8 cellular contexts compared by ENCODE assay signal in the genomic region with DNA sequence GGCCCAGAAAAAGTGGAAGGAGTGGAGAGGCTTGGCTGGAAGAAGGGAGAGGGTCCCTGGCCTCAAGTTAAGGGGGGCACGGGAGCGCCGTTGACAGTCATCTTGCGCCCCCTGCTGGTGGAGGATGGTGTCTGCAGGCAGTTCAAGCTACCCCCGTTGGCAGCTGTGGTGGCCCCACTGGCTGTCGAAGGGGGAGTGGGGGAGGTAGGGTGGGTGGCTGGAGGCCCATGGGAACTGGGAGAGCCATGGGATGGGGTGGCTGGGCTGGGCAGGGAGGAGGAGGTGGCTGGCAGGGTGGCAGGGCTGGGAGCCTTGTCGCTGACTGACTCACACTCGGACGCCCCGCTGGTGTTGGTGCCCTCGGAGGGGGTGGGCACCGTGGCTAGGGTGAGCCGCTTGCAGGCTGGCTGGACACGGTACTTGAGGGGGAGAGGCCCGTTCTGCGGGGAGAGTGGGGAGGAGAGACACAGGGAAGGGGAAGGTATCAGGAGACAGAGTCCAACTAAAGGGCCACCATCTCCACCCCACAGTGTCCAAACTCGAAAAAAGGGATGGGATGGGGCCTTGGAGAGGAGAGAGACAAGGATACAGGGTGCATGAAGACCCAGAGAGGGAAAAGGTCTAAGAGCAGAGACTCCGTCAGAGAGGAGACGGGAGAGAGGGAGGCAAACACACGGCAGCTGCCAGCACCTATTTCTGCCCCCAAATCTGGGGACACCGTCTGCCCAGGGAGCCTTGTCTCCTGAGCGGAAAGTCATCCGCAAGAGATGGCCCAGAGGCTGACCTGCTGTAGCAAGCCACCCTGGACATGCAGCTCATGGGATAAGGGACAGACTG. TPM values are rescaled to one million over a fixed set of nuclear protein-coding genes. Genes with fewer than 3 reads are reported as not detected.
A peak's percentile ranks its signal among the peaks of the same experiment; 100 is the strongest.
DNase-seq lines count a peak whose midpoint lies in the region; ATAC-seq and TF ChIP-seq lines count a peak whose summit lies in the region.

No MANE protein-coding gene starts in this region.

- ATAC-seq in activated CD8-positive, alpha-beta T cell treated with anti-CD3 and anti-CD28 coated beads, Interleukin-2, amount 10 ng/mL, durations not matched to agents 7 days and 5 days, result no peak
- peak; percentile 40 for ATAC-seq in naive B cell (ENCODE audit: low read depth in 2 of 2)
- no peak for ATAC-seq in GM21529 (IDR thresholded peaks at IDR 0.05; ENCODE audit: unreplicated experiment)

- no peak overlapping the region for H3K4me3 ChIP-seq in effector memory CD4-positive, alpha-beta T cell (ENCODE audit: insufficient read depth, low read depth, low read length, poor library complexity, severe bottlenecking)

- H3K27me3 Mint-ChIP-seq in activated CD8-positive, alpha-beta T cell treated with anti-CD3 and anti-CD28 coated beads, Interleukin-2, amount 10 ng/mL, durations not matched to agents 7 days and 5 days (ENCODE audit: low read depth), result no peaks in the 10 kb centered on the region
- H3K27me3 Mint-ChIP-seq in naive B cell, result peaks cover 0 to 16% (median 15%) of the 10 kb centered on the region in 3 donors
- H3K27me3 Mint-ChIP-seq in stimulated activated naive CD8-positive, alpha-beta T cell treated with anti-CD3 and anti-CD28 coated beads, Interleukin-15, Interleukin-2, amounts not matched to agents 100 ng/mL and 50 ng/mL, for 24 hours, result no peaks in the 10 kb centered on the region

- H3K4me3 Mint-ChIP-seq in activated CD8-positive, alpha-beta T cell treated with anti-CD3 and anti-CD28 coated beads, Interleukin-2, amount 10 ng/mL, durations not matched to agents 7 days and 5 days, result no peak overlapping the region
- peak overlapping the region in 1 of 8 donors; percentile 37 for H3K4me3 Mint-ChIP-seq in naive B cell
- no peak overlapping the region for H3K4me3 Mint-ChIP-seq in stimulated activated naive CD8-positive, alpha-beta T cell treated with anti-CD3 and anti-CD28 coated beads, Interleukin-15, Interleukin-2, amounts not matched to agents 100 ng/mL and 50 ng/mL, for 24 hours

- no peak overlapping the region for H3K27ac ChIP-seq in effector memory CD4-positive, alpha-beta T cell (ENCODE audit: insufficient read depth, low read length, poor library complexity, severe bottlenecking)

- H3K27ac Mint-ChIP-seq in activated CD8-positive, alpha-beta T cell treated with anti-CD3 and anti-CD28 coated beads, Interleukin-2, amount 10 ng/mL, durations not matched to agents 7 days and 5 days, result no peak overlapping the region
- H3K27ac Mint-ChIP-seq in naive B cell, result peak overlapping the region in 2 of 6 donors; percentile 9 to 82
- H3K27ac Mint-ChIP-seq in stimulated activated naive CD8-positive, alpha-beta T cell treated with anti-CD3 and anti-CD28 coated beads, Interleukin-15, Interleukin-2, amounts not matched to agents 100 ng/mL and 50 ng/mL, for 24 hours, result peak overlapping the region; percentile 92

- H3K27me3 ChIP-seq in effector memory CD4-positive, alpha-beta T cell (replicated peaks; ENCODE audit: control insufficient read depth, insufficient read depth, low read length, poor library complexity, severe bottlenecking), result no peaks in the 10 kb centered on the region

- CTCF ChIA-PET in GM10248 (lab: Yijun Ruan, JAX), result interaction anchor here (0.6 to 4.8 kb wide), 31 partner anchors 10 to 429 kb away, joined by 3 to 80 read pairs (median 6); a partner anchor contains a TSS
- CTCF ChIA-PET in activated CD8-positive, alpha-beta T cell treated with anti-CD3 and anti-CD28 coated beads, Interleukin-2, amount 10 ng/mL, durations not matched to agents 7 days and 5 days (lab: Charles Lee), result interaction anchor here (0.6 to 5.7 kb wide), 32 partner anchors 8 to 1454 kb away, joined by 3 to 141 read pairs (median 7); a partner anchor contains a TSS

- H3K36me3 ChIP-seq in effector memory CD4-positive, alpha-beta T cell (ENCODE audit: control insufficient read depth, insufficient read depth, low read length), result no peaks in the 10 kb centered on the region

- H3K9me3 ChIP-seq in effector memory CD4-positive, alpha-beta T cell (ENCODE audit: control insufficient read depth, low read length), result no peaks in the 10 kb centered on the region

- H3K4me1 ChIP-seq in effector memory CD4-positive, alpha-beta T cell (ENCODE audit: control insufficient read depth, insufficient read depth, low read length, poor library complexity, severe bottlenecking), result peaks cover 20% of the 10 kb centered on the region

- H3K9me3 Mint-ChIP-seq in activated CD8-positive, alpha-beta T cell treated with anti-CD3 and anti-CD28 coated beads, Interleukin-2, amount 10 ng/mL, durations not matched to agents 7 days and 5 days (ENCODE audit: insufficient read depth), result no peaks in the 10 kb centered on the region
- no peaks in the 10 kb centered on the region for H3K9me3 Mint-ChIP-seq in naive B cell
- H3K9me3 Mint-ChIP-seq in stimulated activated naive CD8-positive, alpha-beta T cell treated with anti-CD3 and anti-CD28 coated beads, Interleukin-15, Interleukin-2, amounts not matched to agents 100 ng/mL and 50 ng/mL, for 24 hours, result no peaks in the 10 kb centered on the region

- POLR2A ChIA-PET in GM10248 (lab: Yijun Ruan, JAX), result interaction anchor here (0.6 to 0.7 kb wide), 2 partner anchors 136 to 1334 kb away, joined by 3 to 7 read pairs; no protein-coding TSS in a partner anchor
- POLR2A ChIA-PET in activated CD8-positive, alpha-beta T cell treated with anti-CD3 and anti-CD28 coated beads, Interleukin-2, amount 10 ng/mL, durations not matched to agents 7 days and 5 days (lab: Charles Lee), result interaction anchor here (0.7 to 2.1 kb wide), 5 partner anchors 15 to 65 kb away, joined by 3 to 9 read pairs (median 4); a partner anchor contains a TSS

- H3K36me3 Mint-ChIP-seq in activated CD8-positive, alpha-beta T cell treated with anti-CD3 and anti-CD28 coated beads, Interleukin-2, amount 10 ng/mL, durations not matched to agents 7 days and 5 days (ENCODE audit: low read depth), result peaks cover 22% of the 10 kb centered on the region
- no peaks in the 10 kb centered on the region for H3K36me3 Mint-ChIP-seq in naive B cell
- H3K36me3 Mint-ChIP-seq in stimulated activated naive CD8-positive, alpha-beta T cell treated with anti-CD3 and anti-CD28 coated beads, Interleukin-15, Interleukin-2, amounts not matched to agents 100 ng/mL and 50 ng/mL, for 24 hours (ENCODE audit: low read depth), result peaks cover 14% of the 10 kb centered on the region

- DNase-seq in GM10248 (ENCODE audit: extremely low spot score) (peak; percentile 87), NCI-H1105 treated with DMSO at 0.1 percent for 48 hours (lab: John Stamatoyannopoulos, UW) (peak; percentile 30), naive B cell (peak; percentile 68), OCI-M2 (lab: John Stamatoyannopoulos, UW; ENCODE audit: unreplicated experiment) (no peak)
- DNase-seq in activated CD8-positive, alpha-beta T cell treated with anti-CD3 and anti-CD28 coated beads, Interleukin-2, amount 10 ng/mL, durations not matched to agents 7 days and 5 days, result peak; percentile 82
- peak; percentile 41 to 67 (median 59) for DNase-seq in effector memory CD4-positive, alpha-beta T cell

- TF ChIP-seq CTCF in GM10248 (IDR thresholded peaks at IDR 0.05; ENCODE audit: control extremely low read depth, extremely low read depth, low read depth, missing control alignments), result peak; percentile 94

- peaks cover 41% of the 10 kb centered on the region for H3K4me1 Mint-ChIP-seq in activated CD8-positive, alpha-beta T cell treated with anti-CD3 and anti-CD28 coated beads, Interleukin-2, amount 10 ng/mL, durations not matched to agents 7 days and 5 days (ENCODE audit: low read depth)
- H3K4me1 Mint-ChIP-seq in naive B cell, result peaks cover 15 to 44% (median 37%) of the 10 kb centered on the region in 3 donors
- peaks cover 49% of the 10 kb centered on the region for H3K4me1 Mint-ChIP-seq in stimulated activated naive CD8-positive, alpha-beta T cell treated with anti-CD3 and anti-CD28 coated beads, Interleukin-15, Interleukin-2, amounts not matched to agents 100 ng/mL and 50 ng/mL, for 24 hours (ENCODE audit: low read depth)

RNA-seq across cellular contexts. Expression of a gene that starts 5.2 kb away (rescaled TPM):
- 10 to 100 TPM; 48.2 to 56.1 TPM for total RNA-seq in activated CD8-positive, alpha-beta T cell treated with anti-CD3 and anti-CD28 coated beads, Interleukin-2, amount 10 ng/mL, durations not matched to agents 7 days and 5 days
- polyA plus RNA-seq in naive B cell (ENCODE audit: low read depth in 6 of 6), result 10 to 100 TPM; 19.1 to 31.5 (median 21.2) TPM

RNA-seq across cellular contexts. Expression of a gene that starts 12.8 kb away (rescaled TPM):
- under 1 TPM; 0.63 to 0.70 TPM for total RNA-seq in activated CD8-positive, alpha-beta T cell treated with anti-CD3 and anti-CD28 coated beads, Interleukin-2, amount 10 ng/mL, durations not matched to agents 7 days and 5 days
- polyA plus RNA-seq in naive B cell (ENCODE audit: low read depth in 6 of 6), result not detected

RNA-seq across cellular contexts. Expression of a gene that starts 17.2 kb away (rescaled TPM):
- total RNA-seq in activated CD8-positive, alpha-beta T cell treated with anti-CD3 and anti-CD28 coated beads, Interleukin-2, amount 10 ng/mL, durations not matched to agents 7 days and 5 days, result 100 to 1,000 TPM; 251 to 252 TPM
- polyA plus RNA-seq in naive B cell (ENCODE audit: low read depth in 6 of 6), result 100 to 1,000 TPM; 326 to 642 (median 411) TPM

RNA-seq across cellular contexts. Expression of a gene that starts 30.3 kb away (rescaled TPM):
- total RNA-seq in activated CD8-positive, alpha-beta T cell treated with anti-CD3 and anti-CD28 coated beads, Interleukin-2, amount 10 ng/mL, durations not matched to agents 7 days and 5 days, result 100 to 1,000 TPM; 211 to 219 TPM
- polyA plus RNA-seq in naive B cell (ENCODE audit: low read depth in 6 of 6), result 1 to 10 TPM; 1.7 to 9.0 (median 4.7) TPM

Comparison
In these comparisons a context has a peak if more than half of its experiments do, and no peak if none do; other contexts are left out.
1. ATAC-seq: peak in naive B cell (2 of 2); none in activated CD8-positive, alpha-beta T cell treated with anti-CD3 and anti-CD28 coated beads, Interleukin-2, amount 10 ng/mL, durations not matched to agents 7 days and 5 days (single experiment) and GM21529 (single experiment).